ENCODE assay signal across 8 cellular contexts in genomic region chr11:90222152-90222458, GRCh38. TPM values are rescaled to one million over a fixed set of nuclear protein-coding genes. Genes with fewer than 3 reads are reported as not detected.
DNase-seq lines count a peak whose midpoint lies in the region; ATAC-seq and TF ChIP-seq lines count a peak whose summit lies in the region.

No MANE protein-coding gene starts in this region.

- H3K4ac ChIP-seq in mesenchymal stem cell (ENCODE audit: low read depth in 1 of 2, low read length in 2 of 2): no peak overlapping the region

- no peaks in the 10 kb centered on the region for H3K79me1 ChIP-seq in mesenchymal stem cell (replicated peaks; ENCODE audit: low read length, poor library complexity, severe bottlenecking)

- ATAC-seq in HG03066 (IDR thresholded peaks at IDR 0.05; ENCODE audit: low read depth, unreplicated experiment): peak; percentile 15

- no peak overlapping the region for H4K8ac ChIP-seq in mesenchymal stem cell (ENCODE audit: low read length)

- H3K9ac ChIP-seq in mesenchymal stem cell (ENCODE audit: low read length): peak overlapping the region; percentile 96

- peak overlapping the region; percentile 94 to 99 (median 98) for H3K27ac Mint-ChIP-seq in brain

- intact Hi-C loops in vagina (cut with DNase I): no loop called here

- H3K27me3 ChIP-seq in GM06990 (replicated peaks; ENCODE audit: control insufficient read depth, insufficient read depth, low read length) (no peaks in the 10 kb centered on the region), mesenchymal stem cell (ENCODE audit: control insufficient read depth in 1 of 2, insufficient read depth in 1 of 2, low read length in 2 of 2) (no peaks in the 10 kb centered on the region), vagina (no peaks in the 10 kb centered on the region)

- H4K91ac ChIP-seq in mesenchymal stem cell (ENCODE audit: low read length): no peak overlapping the region

- H3K4me2 ChIP-seq in mesenchymal stem cell (ENCODE audit: low read length, poor library complexity, severe bottlenecking): peak overlapping the region; percentile 18

- H3K4me1 ChIP-seq in mesenchymal stem cell (ENCODE audit: control insufficient read depth, insufficient read depth, low read depth, low read length) (peaks cover 4% of the 10 kb centered on the region), vagina (peaks cover 59% of the 10 kb centered on the region)

- H2AK5ac ChIP-seq in mesenchymal stem cell (ENCODE audit: low read length, severe bottlenecking): no peak overlapping the region

- H2AFZ ChIP-seq in mesenchymal stem cell (ENCODE audit: low read depth, low read length): no peak overlapping the region

- WGBS in mesenchymal stem cell: 3% methylated on average over 10 of the region's 11 CpGs

- H3K4me3 ChIP-seq in GM06990 (replicated peaks; ENCODE audit: low read depth, low read length) (peak overlapping the region; percentile 71), mesenchymal stem cell (ENCODE audit: insufficient read depth in 1 of 2, low read depth in 1 of 2, low read length in 2 of 2) (peak overlapping the region; percentile 84 to 99), vagina (peak overlapping the region; percentile 82 to 95)

- H3K36me3 Mint-ChIP-seq in brain: peaks cover 11% of the 10 kb centered on the region

- no peak overlapping the region for H3K18ac ChIP-seq in mesenchymal stem cell (ENCODE audit: low read depth in 1 of 2, low read length in 2 of 2)

- no peak for DNase-seq in GM06990 (ENCODE audit: extremely low read depth, insufficient read length)
- DNase-seq in mesenchymal stem cell: no peak
- DNase-seq in vagina (ENCODE audit: extremely low spot score in 2 of 2): no peak
- no peak for DNase-seq in effector CD4-positive, alpha-beta T cell
- no peak for DNase-seq in COLO829 (ENCODE audit: low spot score)
- DNase-seq in C1 segment of cervical spinal cord (lab: John Stamatoyannopoulos, UW): no peak

- TF ChIP-seq CTCF in GM06990 (IDR thresholded peaks at IDR 0.05; ENCODE audit: insufficient read depth, low read length, poor library complexity, severe bottlenecking): no peak
- TF ChIP-seq CTCF in brain (conservative IDR thresholded peaks at IDR 0.05): no peak
- TF ChIP-seq CTCF in vagina (IDR thresholded peaks at IDR 0.05): no peak

- peaks cover 73% of the 10 kb centered on the region for H3K4me1 Mint-ChIP-seq in brain

- no peaks in the 10 kb centered on the region for H3K9me3 Mint-ChIP-seq in brain

- no peak overlapping the region for H2BK15ac ChIP-seq in mesenchymal stem cell (ENCODE audit: low read depth, poor library complexity, severe bottlenecking)

- no peak overlapping the region for H2BK5ac ChIP-seq in mesenchymal stem cell (ENCODE audit: low read depth, low read length, poor library complexity, severe bottlenecking)

- H2BK12ac ChIP-seq in mesenchymal stem cell (ENCODE audit: low read length in 2 of 2): no peak overlapping the region

- H3K27ac ChIP-seq in mesenchymal stem cell (ENCODE audit: low read length, poor library complexity, severe bottlenecking) (no peak overlapping the region), vagina (peak overlapping the region; percentile 100)

- H3K36me3 ChIP-seq in GM06990 (ENCODE audit: control insufficient read depth, insufficient read depth, low read length) (no peaks in the 10 kb centered on the region), mesenchymal stem cell (ENCODE audit: control insufficient read depth in 1 of 2, insufficient read depth in 2 of 2, low read depth in 1 of 2, low read length in 2 of 2) (peaks cover 0 to 2% of the 10 kb centered on the region in 2 experiments), vagina (no peaks in the 10 kb centered on the region)

- H3K23ac ChIP-seq in mesenchymal stem cell (ENCODE audit: low read length in 2 of 2): no peak overlapping the region

- peaks cover 9% of the 10 kb centered on the region for H3K27me3 Mint-ChIP-seq in brain

- H3K4me3 Mint-ChIP-seq in brain: peak overlapping the region; percentile 89 to 100 (median 95)

- TF ChIP-seq POLR2A in vagina (IDR thresholded peaks at IDR 0.05): no peak

- no peak overlapping the region for H2BK120ac ChIP-seq in mesenchymal stem cell (ENCODE audit: low read depth, low read length)

- H3K9me3 ChIP-seq in mesenchymal stem cell (ENCODE audit: control insufficient read depth, low read length) (no peaks in the 10 kb centered on the region), vagina (no peaks in the 10 kb centered on the region)

- H3K14ac ChIP-seq in mesenchymal stem cell (ENCODE audit: low read length in 2 of 2): no peak overlapping the region

RNA-seq across cellular contexts. Expression of gene CHORDC1, which starts 0.7 kb away (rescaled TPM):
- 22.4 TPM for polyA plus RNA-seq in brain (ENCODE audit: insufficient read depth, low read depth, low replicate concordance)
- polyA plus RNA-seq in mesenchymal stem cell (2013, experiment 1 of 2): 24.1 TPM
- 24.1 TPM for polyA plus RNA-seq in mesenchymal stem cell (2013, experiment 2 of 2)
- total RNA-seq in vagina: 65.6 TPM
